In genomic region chr18:60020107-60020925, GRCh38 we compare ENCODE assay signal across 1 cellular context.
TF ChIP-seq lines count a peak whose summit lies in the region.

No MANE protein-coding gene starts in this region.

TF ChIP-seq in SK-N-SH, 30 proteins besides CTCF, POLR2A, EP300 and RAD21 (continued from another document):
- TF ChIP-seq USF1 (IDR thresholded peaks at IDR 0.05; ENCODE audit: borderline replicate concordance, low read depth), result no peak
